In genomic region chr4:118676128-118676527, GRCh38 we compare ENCODE assay signal across 1 cellular context.
TF ChIP-seq lines count a peak whose summit lies in the region.

No MANE protein-coding gene starts in this region.

TF ChIP-seq in K562, 482 proteins besides CTCF, POLR2A, EP300 and RAD21 (continued from another document):
- TF ChIP-seq PREB (CRISPR knock-in tag; IDR thresholded peaks at IDR 0.05): no peak
